Comparison of ENCODE assay signal across 11 cellular contexts in the genomic region with DNA sequence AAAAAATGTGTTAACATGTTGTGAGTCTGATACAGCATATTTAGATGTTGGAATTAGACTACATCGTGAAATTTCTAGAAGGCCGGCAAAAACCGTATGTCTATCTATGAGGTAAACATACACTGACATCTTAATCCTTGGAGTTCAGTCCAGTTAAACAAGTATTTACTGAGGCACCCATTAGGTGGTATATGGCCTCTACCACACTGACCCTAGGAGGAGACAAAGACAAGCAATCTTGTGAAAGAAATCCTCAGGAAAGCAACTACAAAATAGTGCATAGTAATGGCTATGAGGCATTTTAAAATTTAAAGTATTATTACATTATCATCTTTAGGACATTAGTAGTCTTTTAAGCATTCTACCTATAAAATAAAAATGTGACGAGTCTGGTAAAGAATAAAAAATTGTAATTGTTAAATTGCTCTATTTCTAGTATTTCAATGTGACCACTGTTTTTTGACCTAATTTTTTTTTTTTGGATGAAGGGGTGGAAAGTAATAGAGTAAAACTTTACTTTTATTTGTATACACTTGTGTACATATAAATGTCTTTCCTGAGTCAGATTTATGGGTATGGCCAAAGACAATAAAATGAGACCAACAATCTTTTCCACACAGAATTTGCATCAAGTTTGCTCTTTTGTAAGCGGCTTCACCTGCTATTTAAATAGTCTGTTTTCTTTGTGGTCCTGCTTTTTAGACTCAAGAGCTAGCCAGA. TPM values are rescaled to one million over a fixed set of nuclear protein-coding genes. Genes with fewer than 3 reads are reported as not detected.
A peak's percentile ranks its signal among the peaks of the same experiment; 100 is the strongest.
DNase-seq lines count a peak whose midpoint lies in the region; ATAC-seq and TF ChIP-seq lines count a peak whose summit lies in the region.
"Had no signal": no experiment of that assay in that cellular context is flagged by ENCODE, and none has a peak within 500 bp of the region (broad histone marks: within the 10 kb centered on the region; RNA-seq: fewer than 3 reads in every experiment).

No MANE protein-coding gene starts in this region.

- peaks cover 3 to 11% (median 6%) of the 10 kb centered on the region in 5 experiments for H3K9me3 Mint-ChIP-seq in brain
- no peaks in the 10 kb centered on the region for H3K9me3 Mint-ChIP-seq in T-cell

- H3K27ac Mint-ChIP-seq in brain, result peak overlapping the region; percentile 80 to 93 (median 93)
- peak overlapping the region in 1 of 2 donors; percentile 31 for H3K27ac Mint-ChIP-seq in T-cell

- POLR2A ChIA-PET in HEK293 (lab: Yijun Ruan, JAX) (no interaction called here), T-cell (lab: Charles Lee) (interaction anchor here in 1 of 2 donors (0.6 kb wide), 1 partner anchor 15 kb away, joined by 3 read pairs; no protein-coding TSS in a partner anchor)

- H3K4me1 Mint-ChIP-seq in brain (peaks cover 24% of the 10 kb centered on the region), T-cell (peaks cover 17 to 25% (median 19%) of the 10 kb centered on the region in 3 donors)

- H3K27ac ChIP-seq in HEK293 (ENCODE audit: extremely low read depth, low read depth, low read length) (no peak overlapping the region), spleen (no peak overlapping the region), gastrocnemius medialis (no peak overlapping the region)
- H3K27ac ChIP-seq: KMS-11 had no signal

- H3K36me3 ChIP-seq in HEK293 (ENCODE audit: control insufficient read depth in 2 of 2, insufficient read depth in 1 of 2, low read length in 2 of 2), result peaks cover 0 to 3% of the 10 kb centered on the region in 2 experiments; a peak in 1 of 3 replicates
- H3K36me3 ChIP-seq in spleen, result peaks cover 0 to 17% (median 0%) of the 10 kb centered on the region in 6 donors
- no peaks in the 10 kb centered on the region for H3K36me3 ChIP-seq in gastrocnemius medialis

- peak overlapping the region in 3 of 5 experiments; percentile 27 to 72 (median 68) for H3K4me3 Mint-ChIP-seq in brain
- no peak overlapping the region for H3K4me3 Mint-ChIP-seq in T-cell

- H3K36me3 Mint-ChIP-seq in brain, result peaks cover 31% of the 10 kb centered on the region
- H3K36me3 Mint-ChIP-seq in T-cell, result peaks cover 6% of the 10 kb centered on the region

- H3K27me3 Mint-ChIP-seq in brain (no peaks in the 10 kb centered on the region), T-cell (no peaks in the 10 kb centered on the region)

- CTCF ChIA-PET in HEK293 (lab: Yijun Ruan, JAX), result no interaction called here
- CTCF ChIA-PET in T-cell (lab: Charles Lee), result no interaction called here

- TF ChIP-seq CTCF in HEK293 (tag by site-specific recombination; IDR thresholded peaks at IDR 0.05) (no peak), brain (conservative IDR thresholded peaks at IDR 0.05) (peak in 1 of 2 experiments; percentile 12), spleen (IDR thresholded peaks at IDR 0.05 in 8 of 11, conservative IDR thresholded peaks at IDR 0.05 in 3 of 11) (no peak), gastrocnemius medialis (IDR thresholded peaks at IDR 0.05 in 4 of 5, conservative IDR thresholded peaks at IDR 0.05 in 1 of 5) (no peak)

- in situ Hi-C loops in gastrocnemius medialis (cut with MboI; ENCODE audit: low sequenced_read_pairs in 4 of 4), result no loop called here

- H3K4me3 ChIP-seq in HEK293 (ENCODE audit: low read depth, low read length) (no peak overlapping the region), spleen (no peak overlapping the region), gastrocnemius medialis (no peak overlapping the region)

- H3K27me3 ChIP-seq in spleen (replicated peaks in 1 of 7) (no peaks in the 10 kb centered on the region), gastrocnemius medialis (no peaks in the 10 kb centered on the region)

- no peak for ATAC-seq in T-cell (replicated peaks in 1 of 4)
- no peak for ATAC-seq in gastrocnemius medialis
- no peak for ATAC-seq in GM21526 (IDR thresholded peaks at IDR 0.05; ENCODE audit: low FRiP score, unreplicated experiment)

- no peak for TF ChIP-seq POLR2A in spleen (IDR thresholded peaks at IDR 0.05)
- no peak for TF ChIP-seq POLR2A in gastrocnemius medialis (IDR thresholded peaks at IDR 0.05)

- H3K9me3 ChIP-seq in HEK293 (ENCODE audit: control insufficient read depth, insufficient read depth, low read depth, low read length) (no peaks in the 10 kb centered on the region), spleen (no peaks in the 10 kb centered on the region), gastrocnemius medialis (no peaks in the 10 kb centered on the region)

- peak; percentile 6 for DNase-seq in AG08395 (ENCODE audit: low spot score)
- DNase-seq in left kidney (ENCODE audit: low read depth, low spot score), result peak; percentile 17
- DNase-seq in T-cell, result no peak
- no peak for DNase-seq in spleen
- DNase-seq in gastrocnemius medialis, result no peak
- DNase-seq: foreskin melanocyte, NCI-H748 treated with DMSO at 0.1 percent for 48 hours had no signal

- intact Hi-C loops in spleen (cut with DNase I; ENCODE audit: low total_unique reads), result no loop called here
- intact Hi-C loops in gastrocnemius medialis (cut with DNase I; ENCODE audit: low total_unique reads), result loop anchor here (10.0 kb wide), 1 partner anchor 548 kb away; no protein-coding TSS in a partner anchor

- WGBS in spleen, 5 donors, result 92 to 100% (median 94%) methylated on average over 5 of the region's 5 CpGs

- H3K4me1 ChIP-seq in HEK293 (ENCODE audit: control insufficient read depth, insufficient read depth, low read length) (0 out of 2 replicates have a peak, but pooled peaks cover 4% of the 10 kb centered on the region), spleen (peaks cover 0 to 10% (median 0%) of the 10 kb centered on the region in 6 donors), gastrocnemius medialis (no peaks in the 10 kb centered on the region)

TF ChIP-seq in HEK293, 187 proteins besides CTCF, POLR2A, EP300 and RAD21 (continues in another document):
- TF ChIP-seq, protein P1, sequence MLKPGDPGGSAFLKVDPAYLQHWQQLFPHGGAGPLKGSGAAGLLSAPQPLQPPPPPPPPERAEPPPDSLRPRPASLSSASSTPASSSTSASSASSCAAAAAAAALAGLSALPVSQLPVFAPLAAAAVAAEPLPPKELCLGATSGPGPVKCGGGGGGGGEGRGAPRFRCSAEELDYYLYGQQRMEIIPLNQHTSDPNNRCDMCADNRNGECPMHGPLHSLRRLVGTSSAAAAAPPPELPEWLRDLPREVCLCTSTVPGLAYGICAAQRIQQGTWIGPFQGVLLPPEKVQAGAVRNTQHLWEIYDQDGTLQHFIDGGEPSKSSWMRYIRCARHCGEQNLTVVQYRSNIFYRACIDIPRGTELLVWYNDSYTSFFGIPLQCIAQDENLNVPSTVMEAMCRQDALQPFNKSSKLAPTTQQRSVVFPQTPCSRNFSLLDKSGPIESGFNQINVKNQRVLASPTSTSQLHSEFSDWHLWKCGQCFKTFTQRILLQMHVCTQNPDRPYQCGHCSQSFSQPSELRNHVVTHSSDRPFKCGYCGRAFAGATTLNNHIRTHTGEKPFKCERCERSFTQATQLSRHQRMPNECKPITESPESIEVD (tag by site-specific recombination; IDR thresholded peaks at IDR 0.05), result 0 out of 2 replicates have a peak, but pooled peaks have one; percentile 12
- TF ChIP-seq OSR2 (tag by site-specific recombination; IDR thresholded peaks at IDR 0.05) (no peak), ZNF274 (IDR thresholded peaks at IDR 0.05; ENCODE audit: low read length) (no peak), ZNF274 (tag by site-specific recombination; IDR thresholded peaks at IDR 0.05; ENCODE audit: borderline replicate concordance) (no peak), ZBTB17 (tag by site-specific recombination; IDR thresholded peaks at IDR 0.05) (no peak), FEZF1 (tag by site-specific recombination; IDR thresholded peaks at IDR 0.05) (peak; percentile 30; the same call in 1 of the 2 replicates), ZBTB48 (tag by site-specific recombination; IDR thresholded peaks at IDR 0.05) (no peak)
- TF ChIP-seq, protein P2, sequence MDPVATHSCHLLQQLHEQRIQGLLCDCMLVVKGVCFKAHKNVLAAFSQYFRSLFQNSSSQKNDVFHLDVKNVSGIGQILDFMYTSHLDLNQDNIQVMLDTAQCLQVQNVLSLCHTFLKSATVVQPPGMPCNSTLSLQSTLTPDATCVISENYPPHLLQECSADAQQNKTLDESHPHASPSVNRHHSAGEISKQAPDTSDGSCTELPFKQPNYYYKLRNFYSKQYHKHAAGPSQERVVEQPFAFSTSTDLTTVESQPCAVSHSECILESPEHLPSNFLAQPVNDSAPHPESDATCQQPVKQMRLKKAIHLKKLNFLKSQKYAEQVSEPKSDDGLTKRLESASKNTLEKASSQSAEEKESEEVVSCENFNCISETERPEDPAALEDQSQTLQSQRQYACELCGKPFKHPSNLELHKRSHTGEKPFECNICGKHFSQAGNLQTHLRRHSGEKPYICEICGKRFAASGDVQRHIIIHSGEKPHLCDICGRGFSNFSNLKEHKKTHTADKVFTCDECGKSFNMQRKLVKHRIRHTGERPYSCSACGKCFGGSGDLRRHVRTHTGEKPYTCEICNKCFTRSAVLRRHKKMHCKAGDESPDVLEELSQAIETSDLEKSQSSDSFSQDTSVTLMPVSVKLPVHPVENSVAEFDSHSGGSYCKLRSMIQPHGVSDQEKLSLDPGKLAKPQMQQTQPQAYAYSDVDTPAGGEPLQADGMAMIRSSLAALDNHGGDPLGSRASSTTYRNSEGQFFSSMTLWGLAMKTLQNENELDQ (tag by site-specific recombination; IDR thresholded peaks at IDR 0.05; ENCODE audit: low read depth), result no peak
- TF ChIP-seq, protein P3, sequence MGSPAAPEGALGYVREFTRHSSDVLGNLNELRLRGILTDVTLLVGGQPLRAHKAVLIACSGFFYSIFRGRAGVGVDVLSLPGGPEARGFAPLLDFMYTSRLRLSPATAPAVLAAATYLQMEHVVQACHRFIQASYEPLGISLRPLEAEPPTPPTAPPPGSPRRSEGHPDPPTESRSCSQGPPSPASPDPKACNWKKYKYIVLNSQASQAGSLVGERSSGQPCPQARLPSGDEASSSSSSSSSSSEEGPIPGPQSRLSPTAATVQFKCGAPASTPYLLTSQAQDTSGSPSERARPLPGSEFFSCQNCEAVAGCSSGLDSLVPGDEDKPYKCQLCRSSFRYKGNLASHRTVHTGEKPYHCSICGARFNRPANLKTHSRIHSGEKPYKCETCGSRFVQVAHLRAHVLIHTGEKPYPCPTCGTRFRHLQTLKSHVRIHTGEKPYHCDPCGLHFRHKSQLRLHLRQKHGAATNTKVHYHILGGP (tag by site-specific recombination; IDR thresholded peaks at IDR 0.05), result no peak

RNA-seq across cellular contexts. Expression of gene KATNAL1, which starts 50.5 kb away (rescaled TPM):
- polyA plus RNA-seq in brain (ENCODE audit: insufficient read depth, low read depth, low replicate concordance) (6.7 TPM), spleen (1 to 10 TPM in 2 of 3 donors, under 1 TPM in 1; 0.78 to 2.0 (median 1.9) TPM)
- total RNA-seq in T-cell (10 to 100 TPM in 1 of 5 donors, 1 to 10 TPM in 4; 4.0 to 13.8 (median 7.3) TPM), spleen (10 to 100 TPM in 5 of 7 donors, 1 to 10 TPM in 2; 7.1 to 17.6 (median 11.1) TPM), gastrocnemius medialis (10 to 100 TPM; 10.2 to 18.9 (median 12.1) TPM)

Comparison
In these comparisons a context has a peak if more than half of its experiments do, and no peak if none do; other contexts are left out.
1. DNase-seq: peak in AG08395 (single experiment) and left kidney (single experiment); none in T-cell (0 of 34), spleen (single experiment) and gastrocnemius medialis (0 of 2).
2. H3K4me3 Mint-ChIP-seq: peak in brain (3 of 5); none in T-cell (0 of 3).